ENCODE assay signal across 8 cellular contexts in the genomic region with DNA sequence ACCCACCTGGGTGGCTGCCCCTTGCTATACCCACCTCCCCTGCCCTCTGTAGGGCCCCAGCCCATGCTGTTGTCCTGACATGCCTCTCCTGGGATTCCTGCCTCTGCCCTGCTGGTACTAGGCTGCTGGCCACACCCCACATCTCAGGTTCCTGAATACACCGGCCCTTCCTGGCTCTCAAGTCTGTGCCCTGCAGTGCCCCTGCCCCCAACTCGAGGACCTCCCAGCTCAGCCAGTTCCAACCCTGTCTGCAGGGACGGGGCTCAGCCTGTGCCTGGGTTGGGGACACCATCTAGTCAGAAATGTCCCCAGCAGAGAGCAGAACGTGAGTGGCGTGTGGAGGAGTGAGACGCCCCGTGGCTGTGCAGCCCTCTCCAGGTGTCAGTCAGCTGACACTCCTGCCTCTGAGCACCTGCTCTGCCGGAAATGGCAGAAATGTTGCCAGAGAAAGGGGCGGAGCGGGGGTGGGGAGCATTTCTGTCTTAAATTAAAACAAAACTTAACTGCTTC. TPM values are rescaled to one million over a fixed set of nuclear protein-coding genes. Genes with fewer than 3 reads are reported as not detected.
DNase-seq lines count a peak whose midpoint lies in the region; ATAC-seq and TF ChIP-seq lines count a peak whose summit lies in the region.

No MANE protein-coding gene starts in this region.

- peak overlapping the region; percentile 38 for H3K27ac ChIP-seq in CD4-positive, alpha-beta memory T cell (ENCODE audit: low read depth, low read length)
- H3K27ac ChIP-seq in breast epithelium = no peak overlapping the region
- H3K27ac ChIP-seq in tibial artery = no peak overlapping the region

- intact Hi-C loops in CD4-positive, alpha-beta memory T cell (cut with micrococcal nuclease) = no loop called here
- intact Hi-C loops in activated CD4-positive, alpha-beta T cell treated with anti-CD3 and anti-CD28 coated beads for 36 hours (cut with DNase I, micrococcal nuclease) = no loop called here
- intact Hi-C loops in left colon (cut with DNase I, micrococcal nuclease) (no loop called here), breast epithelium (cut with DNase I; ENCODE audit: low total_unique reads) (no loop called here), tibial artery (cut with DNase I; ENCODE audit: low total_unique reads) (no loop called here)

- ATAC-seq in activated CD4-positive, alpha-beta T cell treated with anti-CD3 and anti-CD28 coated beads for 36 hours = peak; percentile 74
- peak; percentile 91 for ATAC-seq in left colon
- ATAC-seq in GM21367 (IDR thresholded peaks at IDR 0.05; ENCODE audit: unreplicated experiment) = no peak

- no peaks in the 10 kb centered on the region for H3K27me3 ChIP-seq in CD4-positive, alpha-beta memory T cell (ENCODE audit: insufficient read depth, low read length)
- no peaks in the 10 kb centered on the region for H3K27me3 ChIP-seq in breast epithelium
- no peaks in the 10 kb centered on the region for H3K27me3 ChIP-seq in tibial artery

- H3K27ac Mint-ChIP-seq in CD4-positive, alpha-beta memory T cell = peak overlapping the region; percentile 70 to 97 (median 92)
- peak overlapping the region; percentile 72 for H3K27ac Mint-ChIP-seq in activated CD4-positive, alpha-beta T cell treated with anti-CD3 and anti-CD28 coated beads for 36 hours

- H3K9me3 Mint-ChIP-seq in CD4-positive, alpha-beta memory T cell = no peaks in the 10 kb centered on the region
- no peaks in the 10 kb centered on the region for H3K9me3 Mint-ChIP-seq in activated CD4-positive, alpha-beta T cell treated with anti-CD3 and anti-CD28 coated beads for 36 hours (ENCODE audit: low read depth)

- peak; percentile 73 to 81 (median 76) for DNase-seq in CD4-positive, alpha-beta memory T cell
- DNase-seq in NAMALWA (ENCODE audit: low spot score) (peak; percentile 90), left colon (peak; percentile 78 to 82), NCI-H2227 treated with DMSO at 0.1 percent for 48 hours (lab: John Stamatoyannopoulos, UW) (no peak), breast epithelium (ENCODE audit: low spot score in 2 of 2) (no peak), tibial artery (no peak)
- DNase-seq in activated CD4-positive, alpha-beta T cell treated with anti-CD3 and anti-CD28 coated beads for 36 hours = peak; percentile 75

- H3K4me1 Mint-ChIP-seq in CD4-positive, alpha-beta memory T cell = peaks cover 14 to 33% (median 24%) of the 10 kb centered on the region in 4 donors
- peaks cover 45% of the 10 kb centered on the region for H3K4me1 Mint-ChIP-seq in activated CD4-positive, alpha-beta T cell treated with anti-CD3 and anti-CD28 coated beads for 36 hours

- no peak overlapping the region for H3K4me3 ChIP-seq in CD4-positive, alpha-beta memory T cell (ENCODE audit: low read length in 2 of 2)
- H3K4me3 ChIP-seq in breast epithelium (no peak overlapping the region), tibial artery (no peak overlapping the region)

- CTCF ChIA-PET in CD4-positive, alpha-beta memory T cell (lab: Charles Lee; ENCODE audit: partially characterized antibody) = no interaction called here
- CTCF ChIA-PET in activated CD4-positive, alpha-beta T cell treated with anti-CD3 and anti-CD28 coated beads for 36 hours (lab: Charles Lee) = interaction anchor here (0.8 kb wide), 1 partner anchor 279 kb away, joined by 3 read pairs; no protein-coding TSS in a partner anchor

- TF ChIP-seq POLR2A in breast epithelium (IDR thresholded peaks at IDR 0.05) = no peak

- no peaks in the 10 kb centered on the region for H3K27me3 Mint-ChIP-seq in CD4-positive, alpha-beta memory T cell
- no peaks in the 10 kb centered on the region for H3K27me3 Mint-ChIP-seq in activated CD4-positive, alpha-beta T cell treated with anti-CD3 and anti-CD28 coated beads for 36 hours

- H3K36me3 ChIP-seq in CD4-positive, alpha-beta memory T cell (ENCODE audit: insufficient read depth, low read length) = peaks cover 32% of the 10 kb centered on the region
- H3K36me3 ChIP-seq in breast epithelium (no peaks in the 10 kb centered on the region), tibial artery (peaks cover 30 to 89% (median 73%) of the 10 kb centered on the region in 3 donors)

- peaks cover 25% of the 10 kb centered on the region for H3K4me1 ChIP-seq in CD4-positive, alpha-beta memory T cell (ENCODE audit: insufficient read depth, low read length)
- H3K4me1 ChIP-seq in breast epithelium = no peaks in the 10 kb centered on the region
- H3K4me1 ChIP-seq in tibial artery = no peaks in the 10 kb centered on the region

- TF ChIP-seq CTCF in breast epithelium (IDR thresholded peaks at IDR 0.05) (no peak), tibial artery (IDR thresholded peaks at IDR 0.05) (no peak)

- POLR2A ChIA-PET in CD4-positive, alpha-beta memory T cell (lab: Charles Lee; ENCODE audit: partially characterized antibody) = interaction anchor here (0.7 to 1.9 kb wide), 3 partner anchors 24 to 28 kb away, joined by 3 to 12 read pairs (median 4); a partner anchor contains a TSS
- POLR2A ChIA-PET in activated CD4-positive, alpha-beta T cell treated with anti-CD3 and anti-CD28 coated beads for 36 hours (lab: Charles Lee) = no interaction called here

- H3K4me3 Mint-ChIP-seq in CD4-positive, alpha-beta memory T cell = peak overlapping the region in 5 of 8 donors; percentile 34 to 57 (median 39)
- H3K4me3 Mint-ChIP-seq in activated CD4-positive, alpha-beta T cell treated with anti-CD3 and anti-CD28 coated beads for 36 hours = no peak overlapping the region

- peaks cover 13 to 54% of the 10 kb centered on the region in 2 donors for H3K36me3 Mint-ChIP-seq in CD4-positive, alpha-beta memory T cell
- peaks cover 38% of the 10 kb centered on the region for H3K36me3 Mint-ChIP-seq in activated CD4-positive, alpha-beta T cell treated with anti-CD3 and anti-CD28 coated beads for 36 hours (ENCODE audit: low read depth)

- H3K9me3 ChIP-seq in CD4-positive, alpha-beta memory T cell (ENCODE audit: control insufficient read depth in 1 of 2, low read length in 2 of 2) = no peaks in the 10 kb centered on the region
- H3K9me3 ChIP-seq in breast epithelium (peaks cover 0 to 4% of the 10 kb centered on the region in 2 donors), tibial artery (peaks cover 0 to 13% (median 0%) of the 10 kb centered on the region in 3 donors)

RNA-seq across cellular contexts. Expression of a gene that starts 28.7 kb away (rescaled TPM):
- 10 to 100 TPM; 65.3 to 71.2 TPM for total RNA-seq in CD4-positive, alpha-beta memory T cell
- 10 to 100 TPM; 30.4 to 34.6 TPM for polyA plus RNA-seq in CD4-positive, alpha-beta memory T cell
- 10 to 100 TPM; 39.7 to 41.7 TPM for total RNA-seq in activated CD4-positive, alpha-beta T cell treated with anti-CD3 and anti-CD28 coated beads for 36 hours
- total RNA-seq in left colon (10 to 100 TPM; 55.6 to 62.9 TPM), breast epithelium (10 to 100 TPM; 20.8 to 42.3 (median 40.4) TPM)

RNA-seq across cellular contexts. Expression of a gene that starts 49.2 kb away (rescaled TPM):
- total RNA-seq in CD4-positive, alpha-beta memory T cell = not detected
- not detected for polyA plus RNA-seq in CD4-positive, alpha-beta memory T cell
- not detected for total RNA-seq in activated CD4-positive, alpha-beta T cell treated with anti-CD3 and anti-CD28 coated beads for 36 hours
- total RNA-seq in left colon = not detected
- not detected for total RNA-seq in breast epithelium

Comparison
In these comparisons a context has a peak if more than half of its experiments do, and no peak if none do; other contexts are left out.
1. DNase-seq: peak in CD4-positive, alpha-beta memory T cell (5 of 5), NAMALWA (single experiment), activated CD4-positive, alpha-beta T cell treated with anti-CD3 and anti-CD28 coated beads for 36 hours (single experiment) and left colon (2 of 2); none in NCI-H2227 treated with DMSO at 0.1 percent for 48 hours (single experiment), breast epithelium (0 of 2) and tibial artery (0 of 2).